In the genomic region with DNA sequence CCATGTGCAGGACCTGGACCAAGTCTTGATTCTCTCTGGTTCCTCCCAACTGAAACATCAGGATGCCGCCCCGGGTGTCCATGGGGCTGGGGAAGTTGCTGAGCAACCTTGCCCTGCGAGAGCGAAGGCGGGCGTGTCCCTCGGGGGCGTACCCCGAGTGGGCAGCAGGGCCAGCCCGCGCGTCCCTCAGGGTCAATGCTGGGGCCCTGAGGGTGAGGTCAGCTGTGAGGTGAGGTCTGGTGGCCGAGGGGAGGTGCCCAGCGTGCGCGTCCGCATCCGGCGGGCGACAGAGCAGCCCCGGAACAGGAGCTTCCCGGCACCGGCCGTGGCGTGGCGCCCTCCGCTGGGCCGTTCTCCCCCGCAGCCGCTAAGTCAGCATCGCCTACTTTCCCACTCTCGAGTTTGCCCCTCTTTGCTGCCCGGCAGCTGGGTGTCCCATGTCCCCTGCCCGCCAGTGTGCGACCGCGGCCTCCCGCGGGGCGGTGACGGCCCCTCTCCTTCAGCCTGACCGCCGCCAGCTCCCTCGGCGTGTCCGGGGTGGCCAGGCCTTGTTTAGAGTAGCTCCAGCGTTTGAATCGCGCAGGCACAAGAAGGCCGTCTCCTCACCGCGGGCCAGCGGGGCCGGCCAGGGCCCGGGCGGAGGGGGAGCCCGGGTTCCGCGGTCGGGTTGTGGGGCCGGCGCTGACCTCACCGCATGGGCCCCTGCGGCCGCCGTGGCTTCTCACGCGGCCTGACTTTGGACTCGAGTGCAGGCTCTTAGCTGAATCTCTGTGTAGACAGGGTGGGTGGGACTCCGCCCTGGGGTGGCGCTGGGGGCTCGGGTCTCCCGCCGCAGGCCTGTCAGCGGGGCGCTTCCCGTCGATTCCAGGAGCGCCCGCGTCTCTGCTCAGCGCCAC, we compare ENCODE assay signal across 8 cellular contexts. TPM values are rescaled to one million over a fixed set of nuclear protein-coding genes. Genes with fewer than 3 reads are reported as not detected.
DNase-seq lines count a peak whose midpoint lies in the region; ATAC-seq and TF ChIP-seq lines count a peak whose summit lies in the region.

No MANE protein-coding gene starts in this region.

- H3K36me3 Mint-ChIP-seq in activated CD8-positive, alpha-beta memory T cell treated with anti-CD3 and anti-CD28 coated beads, Interleukin-2, amount 10 ng/mL, durations not matched to agents 7 days and 5 days: no peaks in the 10 kb centered on the region
- H3K36me3 Mint-ChIP-seq in mesothelial cell of epicardium: no peaks in the 10 kb centered on the region

- peak; percentile 50 for TF ChIP-seq CTCF in NB4 (IDR thresholded peaks at IDR 0.05; ENCODE audit: low read depth, low read length)
- no peak for TF ChIP-seq CTCF in mesothelial cell of epicardium (IDR thresholded peaks at IDR 0.05; ENCODE audit: unreplicated experiment)

- DNase-seq in Daoy (ENCODE audit: low read depth): peak; percentile 59
- DNase-seq in NB4 (ENCODE audit: low read depth): peak; percentile 87
- DNase-seq in activated CD8-positive, alpha-beta memory T cell treated with anti-CD3 and anti-CD28 coated beads, Interleukin-2, amount 10 ng/mL, durations not matched to agents 7 days and 5 days: peak; percentile 63
- peak in 1 of 2 experiments; percentile 62 for DNase-seq in mesothelial cell of epicardium (ENCODE audit: low spot score in 2 of 2, unreplicated experiment in 2 of 2)
- DNase-seq in substantia nigra (lab: John Stamatoyannopoulos, UW): peak in 46 of 49 donors; percentile 16 to 80 (median 60)
- no peak for DNase-seq in NCI-H510A (lab: John Stamatoyannopoulos, UW)

- peak overlapping the region; percentile 59 for H3K4me3 ChIP-seq in NB4 (ENCODE audit: low read depth, low read length)

- peak overlapping the region; percentile 84 for H3K27ac ChIP-seq in substantia nigra (ENCODE audit: low read depth, low read length, poor library complexity, severe bottlenecking)

- H3K4me3 Mint-ChIP-seq in activated CD8-positive, alpha-beta memory T cell treated with anti-CD3 and anti-CD28 coated beads, Interleukin-2, amount 10 ng/mL, durations not matched to agents 7 days and 5 days: peak overlapping the region; percentile 66
- H3K4me3 Mint-ChIP-seq in mesothelial cell of epicardium: peak overlapping the region; percentile 65

- no peaks in the 10 kb centered on the region for H3K9me3 Mint-ChIP-seq in activated CD8-positive, alpha-beta memory T cell treated with anti-CD3 and anti-CD28 coated beads, Interleukin-2, amount 10 ng/mL, durations not matched to agents 7 days and 5 days (ENCODE audit: low read depth)
- H3K9me3 Mint-ChIP-seq in mesothelial cell of epicardium: no peaks in the 10 kb centered on the region

- no peaks in the 10 kb centered on the region for H3K4me1 Mint-ChIP-seq in activated CD8-positive, alpha-beta memory T cell treated with anti-CD3 and anti-CD28 coated beads, Interleukin-2, amount 10 ng/mL, durations not matched to agents 7 days and 5 days
- H3K4me1 Mint-ChIP-seq in mesothelial cell of epicardium: peaks cover 5% of the 10 kb centered on the region

- TF ChIP-seq POLR2A in NB4 (IDR thresholded peaks at IDR 0.05; ENCODE audit: extremely low read depth, insufficient read length): peak; percentile 72

- peak; percentile 67 for ATAC-seq in GM21737 (IDR thresholded peaks at IDR 0.05; ENCODE audit: unreplicated experiment)
- ATAC-seq in activated CD8-positive, alpha-beta memory T cell treated with anti-CD3 and anti-CD28 coated beads, Interleukin-2, amount 10 ng/mL, durations not matched to agents 7 days and 5 days: peak; percentile 84
- peak; percentile 67 for ATAC-seq in esophagus mucosa

- H3K27me3 Mint-ChIP-seq in activated CD8-positive, alpha-beta memory T cell treated with anti-CD3 and anti-CD28 coated beads, Interleukin-2, amount 10 ng/mL, durations not matched to agents 7 days and 5 days: peaks cover 32% of the 10 kb centered on the region
- H3K27me3 Mint-ChIP-seq in mesothelial cell of epicardium (ENCODE audit: low read depth): peaks cover 13% of the 10 kb centered on the region

- H3K27ac Mint-ChIP-seq in activated CD8-positive, alpha-beta memory T cell treated with anti-CD3 and anti-CD28 coated beads, Interleukin-2, amount 10 ng/mL, durations not matched to agents 7 days and 5 days: peak overlapping the region; percentile 5
- no peak overlapping the region for H3K27ac Mint-ChIP-seq in mesothelial cell of epicardium

- CTCF ChIA-PET in activated CD8-positive, alpha-beta memory T cell treated with anti-CD3 and anti-CD28 coated beads, Interleukin-2, amount 10 ng/mL, durations not matched to agents 7 days and 5 days (lab: Charles Lee): interaction anchor here (0.6 to 2.9 kb wide), 19 partner anchors 9 to 408 kb away, joined by 3 to 37 read pairs (median 5); a partner anchor contains a TSS

RNA-seq across cellular contexts. Expression of a gene that starts 33.0 kb away (rescaled TPM):
- 0.89 and 1.4 TPM in 2 replicates for total RNA-seq in Daoy (2014; rRNA removed; shearing (Covaris generic))
- total RNA-seq in activated CD8-positive, alpha-beta memory T cell treated with anti-CD3 and anti-CD28 coated beads, Interleukin-2, amount 10 ng/mL, durations not matched to agents 7 days and 5 days: under 1 TPM; 0.75 to 0.76 TPM
- total RNA-seq in esophagus mucosa: 1.5 TPM
- total RNA-seq in mesothelial cell of epicardium: 4.4 to 5.3 TPM (median 5.2 TPM) in 3 replicates
